Comparison of ENCODE assay signal across 8 cellular contexts in the genomic region with DNA sequence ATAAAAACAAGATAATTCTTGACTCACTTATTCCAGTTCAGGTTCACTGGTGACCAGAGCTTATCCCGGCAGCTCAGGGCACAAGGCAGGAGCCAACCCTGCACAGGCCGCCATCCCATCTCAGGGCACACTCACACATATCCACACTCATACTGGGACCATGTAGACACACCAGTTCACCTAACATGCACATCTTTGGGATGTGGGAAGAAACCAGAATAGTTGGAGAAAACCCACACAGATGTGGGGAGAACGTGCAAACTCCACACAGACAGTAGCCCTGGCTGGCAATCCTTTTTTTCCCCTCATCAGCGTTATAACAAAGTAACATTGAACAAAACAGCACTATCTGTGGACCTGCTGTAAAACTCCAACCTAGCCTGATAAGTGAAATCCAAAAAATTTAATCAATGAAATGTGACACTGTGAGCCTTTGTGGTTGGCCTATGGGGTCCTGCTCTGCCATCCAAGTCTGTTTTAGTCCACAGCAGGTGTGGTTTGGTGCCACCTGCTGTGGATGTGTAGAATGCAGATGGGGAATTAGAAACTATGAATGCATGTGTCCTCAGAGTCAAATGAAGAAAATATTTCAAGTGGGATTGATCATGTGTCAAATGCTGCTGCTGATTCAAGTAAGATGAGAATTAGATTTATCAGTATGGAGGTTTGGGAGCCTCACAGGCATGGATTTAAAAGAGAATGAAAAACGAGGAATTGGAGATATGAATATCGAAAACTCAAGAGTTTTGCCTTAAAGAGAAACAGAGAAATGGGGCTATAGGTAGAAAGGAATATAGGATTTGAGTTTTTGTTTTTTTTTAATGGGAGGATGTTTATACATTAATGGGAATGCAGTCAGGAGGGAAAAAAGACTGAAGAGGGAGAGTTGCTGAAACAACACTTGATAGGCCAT. TPM values are rescaled to one million over a fixed set of nuclear protein-coding genes. Genes with fewer than 3 reads are reported as not detected.
DNase-seq lines count a peak whose midpoint lies in the region; ATAC-seq and TF ChIP-seq lines count a peak whose summit lies in the region.

No MANE protein-coding gene starts in this region.

- H3K27me3 ChIP-seq in breast epithelium = no peaks in the 10 kb centered on the region

- intact Hi-C loops in breast epithelium (cut with DNase I; ENCODE audit: low total_unique reads) = no loop called here

- ATAC-seq in GM21619 (IDR thresholded peaks at IDR 0.05; ENCODE audit: unreplicated experiment) = peak; percentile 74

- H3K9me3 ChIP-seq in breast epithelium = no peaks in the 10 kb centered on the region

- H3K4me3 ChIP-seq in breast epithelium = no peak overlapping the region

- peak; percentile 6 for DNase-seq in NCI-H1092 treated with DMSO at 0.1 percent for 48 hours (lab: John Stamatoyannopoulos, UW)
- DNase-seq in NCI-H1092 (lab: John Stamatoyannopoulos, UW) = no peak
- peak; percentile 53 for DNase-seq in M059J (ENCODE audit: low read depth)
- DNase-seq in T-helper 2 cell = peak in 3 of 5 experiments; percentile 6 to 67 (median 14)
- DNase-seq in breast epithelium (ENCODE audit: low spot score in 2 of 2) = peak in 1 of 2 donors; percentile 28
- DNase-seq in kidney glomerular epithelial cell (lab: John Stamatoyannopoulos, UW) = peak; percentile 8
- peak; percentile 5 for DNase-seq in stimulated activated CD8-positive, alpha-beta memory T cell treated with anti-CD3 and anti-CD28 coated beads, Interleukin-12 subunit alpha, Interleukin-12 subunit beta, amount 100 ng/mL, for 1 hour (ENCODE audit: low read depth)

- peaks cover 0 to 5% of the 10 kb centered on the region in 2 donors for H3K4me1 ChIP-seq in breast epithelium

- TF ChIP-seq CTCF in breast epithelium (IDR thresholded peaks at IDR 0.05) = peak; percentile 18 to 70 (median 66)

- peak overlapping the region in 1 of 2 donors; percentile 3 for H3K27ac ChIP-seq in breast epithelium

- TF ChIP-seq POLR2A in breast epithelium (IDR thresholded peaks at IDR 0.05) = no peak

- no peaks in the 10 kb centered on the region for H3K36me3 ChIP-seq in breast epithelium

RNA-seq across cellular contexts. Expression of gene UGP2, which starts 47.0 kb away (rescaled TPM):
- 98.4 and 125 TPM in 2 replicates for total RNA-seq in M059J (2014; rRNA removed; shearing (Covaris generic))
- 100 to 1,000 TPM; 147 to 337 (median 204) TPM for total RNA-seq in breast epithelium
